In genomic region chr19:1027953-1028902, GRCh38 we compare ENCODE assay signal across 1 cellular context.
TF ChIP-seq lines count a peak whose summit lies in the region.

No MANE protein-coding gene starts in this region.

TF ChIP-seq in K562, 482 proteins besides CTCF, POLR2A, EP300 and RAD21 (continued from another document):
- 0 out of 2 replicates have a peak, but pooled peaks have one; percentile 26 for TF ChIP-seq AFF4 (CRISPR knock-in tag; IDR thresholded peaks at IDR 0.05)
- peak; percentile 16; the same call in 1 of the 2 replicates for TF ChIP-seq ZNF740 (CRISPR knock-in tag; IDR thresholded peaks at IDR 0.05)
- TF ChIP-seq ZNF740 (tag; IDR thresholded peaks at IDR 0.05), result no peak
- peak in 1 of 2 experiments; percentile 31; a peak in 1 of 4 replicates for TF ChIP-seq KDM1A (IDR thresholded peaks at IDR 0.05)
- TF ChIP-seq CXXC5 (CRISPR knock-in tag; IDR thresholded peaks at IDR 0.05), result 0 out of 2 replicates have a peak, but pooled peaks have one; percentile 34
- no peak for TF ChIP-seq TEAD2 (tag; IDR thresholded peaks at IDR 0.05)
- TF ChIP-seq ZBTB7A (IDR thresholded peaks at IDR 0.05; ENCODE audit: borderline replicate concordance, control insufficient read depth, low read depth, low read length), result peak; percentile 69
- TF ChIP-seq PCBP1 (IDR thresholded peaks at IDR 0.05; ENCODE audit: low read depth, low read length, poor library complexity, severe bottlenecking), result peak; percentile 34
- TF ChIP-seq ZKSCAN3 (CRISPR knock-in tag; IDR thresholded peaks at IDR 0.05), result no peak
- peak; percentile 25; the same call in 1 of the 2 replicates for TF ChIP-seq MBD2 (IDR thresholded peaks at IDR 0.05; ENCODE audit: borderline replicate concordance, low read depth)
- TF ChIP-seq ZBTB26 (CRISPR knock-in tag; IDR thresholded peaks at IDR 0.05), result 0 out of 2 replicates have a peak, but pooled peaks have one; percentile 25
- no peak for TF ChIP-seq ZNF347 (CRISPR knock-in tag; IDR thresholded peaks at IDR 0.05; ENCODE audit: low read depth)
- TF ChIP-seq RFX1 (IDR thresholded peaks at IDR 0.05), result no peak
- peak in 1 of 2 experiments; percentile 51; a peak in 1 of 4 replicates for TF ChIP-seq HDAC1 (IDR thresholded peaks at IDR 0.05)
- peak in 1 of 2 experiments; percentile 52; a peak in 1 of 4 replicates for TF ChIP-seq SIN3A (IDR thresholded peaks at IDR 0.05; ENCODE audit: borderline replicate concordance in 2 of 2, control insufficient read depth in 1 of 2, low read depth in 2 of 2, low read length in 2 of 2)
- 0 out of 2 replicates have a peak, but pooled peaks have one; percentile 44 for TF ChIP-seq E2F4 (CRISPR knock-in tag; IDR thresholded peaks at IDR 0.05; ENCODE audit: low read depth)
- no peak for TF ChIP-seq SMARCA4 (IDR thresholded peaks at IDR 0.05)
- TF ChIP-seq RBM15 (IDR thresholded peaks at IDR 0.05; ENCODE audit: insufficient read depth, low read length), result no peak
- no peak for TF ChIP-seq MYC (IDR thresholded peaks at IDR 0.05; ENCODE audit: low read depth, low read length)
- no peak for TF ChIP-seq MYC (CRISPR knock-in tag; IDR thresholded peaks at IDR 0.05; ENCODE audit: borderline replicate concordance, low read depth)
- peak in 1 of 2 experiments; percentile 91; a peak in 2 of 4 replicates for TF ChIP-seq KDM4B (IDR thresholded peaks at IDR 0.05; ENCODE audit: borderline replicate concordance in 2 of 2, low read depth in 1 of 2)
- peak; percentile 48 for TF ChIP-seq CCNT2 (IDR thresholded peaks at IDR 0.05; ENCODE audit: borderline replicate concordance, extremely low read depth, insufficient read length, low read depth, low read length)
- TF ChIP-seq ZC3H4 (CRISPR knock-in tag; IDR thresholded peaks at IDR 0.05; ENCODE audit: borderline replicate concordance), result peak; percentile 51; the same call in 1 of the 2 replicates
- TF ChIP-seq EGR1 (conservative IDR thresholded peaks at IDR 0.05), result no peak; the same call in 1 of the 2 replicates
- TF ChIP-seq HMGN3 (IDR thresholded peaks at IDR 0.05; ENCODE audit: borderline replicate concordance, extremely low read depth, insufficient read length, low read depth, low read length), result peak; percentile 8
- no peak for TF ChIP-seq KLF1 (tag; IDR thresholded peaks at IDR 0.05)
- TF ChIP-seq ARID3B (CRISPR knock-in tag; IDR thresholded peaks at IDR 0.05; ENCODE audit: borderline replicate concordance), result no peak
- TF ChIP-seq ZZZ3 (IDR thresholded peaks at IDR 0.05), result no peak
- no peak for TF ChIP-seq FOXO4 (CRISPR knock-in tag; IDR thresholded peaks at IDR 0.05)
- no peak for TF ChIP-seq SP1 (CRISPR knock-in tag; IDR thresholded peaks at IDR 0.05)
TF ChIP-seq in K562: peak in this region for 63.
